Comparison of ENCODE assay signal across 1 cellular context in the genomic region with DNA sequence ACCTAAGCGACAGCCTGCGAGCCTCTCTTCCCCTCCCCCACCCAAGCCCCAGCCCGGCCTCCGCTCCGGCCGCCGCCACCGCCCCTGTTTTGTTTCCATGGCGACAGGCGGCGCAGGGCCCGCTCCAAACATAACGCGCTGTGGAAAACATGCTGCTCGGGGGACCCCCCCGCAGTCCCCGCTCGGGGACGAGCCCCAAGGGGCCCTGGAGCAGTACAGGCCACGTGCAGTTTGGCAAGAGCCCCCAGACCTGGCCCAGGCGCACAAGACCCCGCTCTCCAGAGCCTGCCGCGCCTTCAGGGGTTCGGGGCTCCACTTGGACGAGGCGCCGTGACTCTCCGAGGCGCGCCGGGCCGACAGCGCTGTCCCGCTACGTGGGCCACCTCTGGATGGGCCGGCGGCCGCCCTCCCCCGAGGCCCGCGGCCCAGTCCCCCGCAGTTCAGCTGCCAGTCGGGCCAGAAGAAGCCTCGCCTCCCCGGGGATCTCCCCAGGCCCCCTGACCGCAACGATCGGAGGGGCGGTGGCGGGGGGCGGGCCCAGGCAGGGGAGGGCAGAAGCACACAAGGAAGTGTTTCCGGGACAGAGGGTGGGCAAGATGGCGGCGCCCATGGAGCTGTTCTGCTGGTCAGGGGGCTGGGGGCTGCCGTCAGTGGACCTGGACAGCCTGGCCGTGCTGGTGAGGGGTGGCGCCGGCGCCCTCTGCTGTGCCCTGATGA.
TF ChIP-seq lines count a peak whose summit lies in the region.

A gene with protein sequence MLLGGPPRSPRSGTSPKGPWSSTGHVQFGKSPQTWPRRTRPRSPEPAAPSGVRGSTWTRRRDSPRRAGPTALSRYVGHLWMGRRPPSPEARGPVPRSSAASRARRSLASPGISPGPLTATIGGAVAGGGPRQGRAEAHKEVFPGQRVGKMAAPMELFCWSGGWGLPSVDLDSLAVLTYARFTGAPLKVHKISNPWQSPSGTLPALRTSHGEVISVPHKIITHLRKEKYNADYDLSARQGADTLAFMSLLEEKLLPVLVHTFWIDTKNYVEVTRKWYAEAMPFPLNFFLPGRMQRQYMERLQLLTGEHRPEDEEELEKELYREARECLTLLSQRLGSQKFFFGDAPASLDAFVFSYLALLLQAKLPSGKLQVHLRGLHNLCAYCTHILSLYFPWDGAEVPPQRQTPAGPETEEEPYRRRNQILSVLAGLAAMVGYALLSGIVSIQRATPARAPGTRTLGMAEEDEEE (plus strand): TSS at position 40 of the 717 bp plus-strand sequence. CDS start 110 bp downstream, at position 150.

TF ChIP-seq in HEK293, 187 proteins besides CTCF, POLR2A, EP300 and RAD21 (continued from another document):
- TF ChIP-seq, protein P1, sequence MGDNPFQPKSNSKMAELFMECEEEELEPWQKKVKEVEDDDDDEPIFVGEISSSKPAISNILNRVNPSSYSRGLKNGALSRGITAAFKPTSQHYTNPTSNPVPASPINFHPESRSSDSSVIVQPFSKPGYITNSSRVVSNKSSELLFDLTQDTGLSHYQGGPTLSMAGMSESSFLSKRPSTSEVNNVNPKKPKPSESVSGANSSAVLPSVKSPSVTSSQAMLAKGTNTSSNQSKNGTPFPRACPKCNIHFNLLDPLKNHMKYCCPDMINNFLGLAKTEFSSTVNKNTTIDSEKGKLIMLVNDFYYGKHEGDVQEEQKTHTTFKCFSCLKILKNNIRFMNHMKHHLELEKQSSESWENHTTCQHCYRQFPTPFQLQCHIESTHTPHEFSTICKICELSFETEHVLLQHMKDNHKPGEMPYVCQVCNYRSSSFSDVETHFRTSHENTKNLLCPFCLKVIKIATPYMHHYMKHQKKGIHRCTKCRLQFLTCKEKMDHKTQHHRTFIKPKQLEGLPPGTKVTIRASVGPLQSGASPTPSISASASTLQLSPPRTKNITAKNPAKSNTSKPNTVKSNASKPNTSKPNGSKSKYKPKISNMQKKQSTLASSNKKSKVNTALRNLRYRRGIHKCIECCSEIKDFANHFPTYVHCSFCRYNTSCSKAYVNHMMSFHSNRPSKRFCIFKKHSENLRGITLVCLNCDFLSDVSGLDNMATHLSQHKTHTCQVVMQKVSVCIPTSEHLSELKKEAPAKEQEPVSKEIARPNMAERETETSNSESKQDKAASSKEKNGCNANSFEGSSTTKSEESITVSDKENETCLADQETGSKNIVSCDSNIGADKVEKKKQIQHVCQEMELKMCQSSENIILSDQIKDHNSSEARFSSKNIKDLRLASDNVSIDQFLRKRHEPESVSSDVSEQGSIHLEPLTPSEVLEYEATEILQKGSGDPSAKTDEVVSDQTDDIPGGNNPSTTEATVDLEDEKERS (tag by site-specific recombination; IDR thresholded peaks at IDR 0.05), result no peak
- no peak for TF ChIP-seq ZNF658 (tag by site-specific recombination; IDR thresholded peaks at IDR 0.05)
- TF ChIP-seq, protein P2, sequence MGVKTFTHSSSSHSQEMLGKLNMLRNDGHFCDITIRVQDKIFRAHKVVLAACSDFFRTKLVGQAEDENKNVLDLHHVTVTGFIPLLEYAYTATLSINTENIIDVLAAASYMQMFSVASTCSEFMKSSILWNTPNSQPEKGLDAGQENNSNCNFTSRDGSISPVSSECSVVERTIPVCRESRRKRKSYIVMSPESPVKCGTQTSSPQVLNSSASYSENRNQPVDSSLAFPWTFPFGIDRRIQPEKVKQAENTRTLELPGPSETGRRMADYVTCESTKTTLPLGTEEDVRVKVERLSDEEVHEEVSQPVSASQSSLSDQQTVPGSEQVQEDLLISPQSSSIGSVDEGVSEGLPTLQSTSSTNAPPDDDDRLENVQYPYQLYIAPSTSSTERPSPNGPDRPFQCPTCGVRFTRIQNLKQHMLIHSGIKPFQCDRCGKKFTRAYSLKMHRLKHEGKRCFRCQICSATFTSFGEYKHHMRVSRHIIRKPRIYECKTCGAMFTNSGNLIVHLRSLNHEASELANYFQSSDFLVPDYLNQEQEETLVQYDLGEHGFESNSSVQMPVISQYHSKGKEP (tag by site-specific recombination; IDR thresholded peaks at IDR 0.05), result 0 out of 2 replicates have a peak, but pooled peaks have one; percentile 4
- no peak for TF ChIP-seq ZNF302 (tag by site-specific recombination; IDR thresholded peaks at IDR 0.05; ENCODE audit: low read depth)
- no peak; the same call in 1 of the 2 replicates for TF ChIP-seq ZNF324 (tag by site-specific recombination; IDR thresholded peaks at IDR 0.05)
- TF ChIP-seq ZNF211 (tag by site-specific recombination; IDR thresholded peaks at IDR 0.05; ENCODE audit: low read depth), result no peak
- TF ChIP-seq ZBTB21 (tag by site-specific recombination; IDR thresholded peaks at IDR 0.05), result no peak
- no peak for TF ChIP-seq SCRT2 (tag by site-specific recombination; IDR thresholded peaks at IDR 0.05)
- no peak for TF ChIP-seq ZNF223 (tag by site-specific recombination; IDR thresholded peaks at IDR 0.05)
- no peak for TF ChIP-seq ZNF350 (tag by site-specific recombination; IDR thresholded peaks at IDR 0.05)
- peak; percentile 94 for TF ChIP-seq ZBTB48 (tag by site-specific recombination; IDR thresholded peaks at IDR 0.05)
- no peak for TF ChIP-seq ZNF768 (tag by site-specific recombination; IDR thresholded peaks at IDR 0.05)
- TF ChIP-seq, protein P3, sequence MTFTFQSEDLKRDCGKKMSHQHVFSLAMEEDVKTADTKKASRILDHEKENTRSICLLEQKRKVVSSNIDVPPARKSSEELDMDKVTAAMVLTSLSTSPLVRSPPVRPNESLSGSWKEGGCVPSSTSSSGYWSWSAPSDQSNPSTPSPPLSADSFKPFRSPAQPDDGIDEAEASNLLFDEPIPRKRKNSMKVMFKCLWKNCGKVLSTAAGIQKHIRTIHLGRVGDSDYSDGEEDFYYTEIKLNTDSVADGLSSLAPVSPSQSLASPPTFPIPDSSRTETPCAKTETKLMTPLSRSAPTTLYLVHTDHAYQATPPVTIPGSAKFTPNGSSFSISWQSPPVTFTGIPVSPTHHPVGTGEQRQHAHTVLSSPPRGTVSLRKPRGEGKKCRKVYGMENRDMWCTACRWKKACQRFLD (tag by site-specific recombination; IDR thresholded peaks at IDR 0.05), result no peak
- TF ChIP-seq, protein P4, sequence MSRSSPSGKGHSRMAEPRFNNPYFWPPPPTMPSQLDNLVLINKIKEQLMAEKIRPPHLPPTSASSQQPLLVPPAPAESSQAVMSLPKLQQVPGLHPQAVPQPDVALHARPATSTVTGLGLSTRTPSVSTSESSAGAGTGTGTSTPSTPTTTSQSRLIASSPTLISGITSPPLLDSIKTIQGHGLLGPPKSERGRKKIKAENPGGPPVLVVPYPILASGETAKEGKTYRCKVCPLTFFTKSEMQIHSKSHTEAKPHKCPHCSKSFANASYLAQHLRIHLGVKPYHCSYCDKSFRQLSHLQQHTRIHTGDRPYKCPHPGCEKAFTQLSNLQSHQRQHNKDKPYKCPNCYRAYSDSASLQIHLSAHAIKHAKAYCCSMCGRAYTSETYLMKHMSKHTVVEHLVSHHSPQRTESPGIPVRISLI (tag by site-specific recombination; IDR thresholded peaks at IDR 0.05), result no peak
- peak; percentile 83 for TF ChIP-seq ZNF341 (tag by site-specific recombination; IDR thresholded peaks at IDR 0.05; ENCODE audit: low read depth)
- no peak for TF ChIP-seq ZNF426 (tag by site-specific recombination; IDR thresholded peaks at IDR 0.05)
- TF ChIP-seq, protein P5, sequence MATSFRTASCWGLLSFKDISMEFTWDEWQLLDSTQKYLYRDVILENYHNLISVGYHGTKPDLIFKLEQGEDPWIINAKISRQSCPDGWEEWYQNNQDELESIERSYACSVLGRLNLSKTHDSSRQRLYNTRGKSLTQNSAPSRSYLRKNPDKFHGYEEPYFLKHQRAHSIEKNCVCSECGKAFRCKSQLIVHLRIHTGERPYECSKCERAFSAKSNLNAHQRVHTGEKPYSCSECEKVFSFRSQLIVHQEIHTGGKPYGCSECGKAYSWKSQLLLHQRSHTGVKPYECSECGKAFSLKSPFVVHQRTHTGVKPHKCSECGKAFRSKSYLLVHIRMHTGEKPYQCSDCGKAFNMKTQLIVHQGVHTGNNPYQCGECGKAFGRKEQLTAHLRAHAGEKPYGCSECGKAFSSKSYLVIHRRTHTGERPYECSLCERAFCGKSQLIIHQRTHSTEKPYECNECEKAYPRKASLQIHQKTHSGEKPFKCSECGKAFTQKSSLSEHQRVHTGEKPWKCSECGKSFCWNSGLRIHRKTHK (tag by site-specific recombination; IDR thresholded peaks at IDR 0.05), result no peak
- TF ChIP-seq, protein P6, sequence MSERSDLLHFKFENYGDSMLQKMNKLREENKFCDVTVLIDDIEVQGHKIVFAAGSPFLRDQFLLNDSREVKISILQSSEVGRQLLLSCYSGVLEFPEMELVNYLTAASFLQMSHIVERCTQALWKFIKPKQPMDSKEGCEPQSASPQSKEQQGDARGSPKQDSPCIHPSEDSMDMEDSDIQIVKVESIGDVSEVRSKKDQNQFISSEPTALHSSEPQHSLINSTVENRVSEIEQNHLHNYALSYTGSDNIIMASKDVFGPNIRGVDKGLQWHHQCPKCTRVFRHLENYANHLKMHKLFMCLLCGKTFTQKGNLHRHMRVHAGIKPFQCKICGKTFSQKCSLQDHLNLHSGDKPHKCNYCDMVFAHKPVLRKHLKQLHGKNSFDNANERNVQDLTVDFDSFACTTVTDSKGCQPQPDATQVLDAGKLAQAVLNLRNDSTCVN (tag by site-specific recombination; optimal IDR thresholded peaks at IDR 0.05), result peak; percentile 94
- TF ChIP-seq ZNF175 (tag by site-specific recombination; IDR thresholded peaks at IDR 0.05), result no peak
- no peak for TF ChIP-seq ZNF510 (tag by site-specific recombination; IDR thresholded peaks at IDR 0.05; ENCODE audit: insufficient replicate concordance)
- no peak for TF ChIP-seq ZNF266 (tag by site-specific recombination; IDR thresholded peaks at IDR 0.05; ENCODE audit: low read depth)
- peak; percentile 87 for TF ChIP-seq ZNF335 (tag by site-specific recombination; conservative IDR thresholded peaks at IDR 0.05)
- TF ChIP-seq ZNF677 (tag by site-specific recombination; IDR thresholded peaks at IDR 0.05), result no peak
- no peak for TF ChIP-seq HOXA7 (CRISPR knock-in tag; IDR thresholded peaks at IDR 0.05; ENCODE audit: borderline replicate concordance)
- TF ChIP-seq, protein P7, sequence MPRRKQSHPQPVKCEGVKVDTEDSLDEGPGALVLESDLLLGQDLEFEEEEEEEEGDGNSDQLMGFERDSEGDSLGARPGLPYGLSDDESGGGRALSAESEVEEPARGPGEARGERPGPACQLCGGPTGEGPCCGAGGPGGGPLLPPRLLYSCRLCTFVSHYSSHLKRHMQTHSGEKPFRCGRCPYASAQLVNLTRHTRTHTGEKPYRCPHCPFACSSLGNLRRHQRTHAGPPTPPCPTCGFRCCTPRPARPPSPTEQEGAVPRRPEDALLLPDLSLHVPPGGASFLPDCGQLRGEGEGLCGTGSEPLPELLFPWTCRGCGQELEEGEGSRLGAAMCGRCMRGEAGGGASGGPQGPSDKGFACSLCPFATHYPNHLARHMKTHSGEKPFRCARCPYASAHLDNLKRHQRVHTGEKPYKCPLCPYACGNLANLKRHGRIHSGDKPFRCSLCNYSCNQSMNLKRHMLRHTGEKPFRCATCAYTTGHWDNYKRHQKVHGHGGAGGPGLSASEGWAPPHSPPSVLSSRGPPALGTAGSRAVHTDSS (tag by site-specific recombination; IDR thresholded peaks at IDR 0.05), result no peak
- TF ChIP-seq, protein P8, sequence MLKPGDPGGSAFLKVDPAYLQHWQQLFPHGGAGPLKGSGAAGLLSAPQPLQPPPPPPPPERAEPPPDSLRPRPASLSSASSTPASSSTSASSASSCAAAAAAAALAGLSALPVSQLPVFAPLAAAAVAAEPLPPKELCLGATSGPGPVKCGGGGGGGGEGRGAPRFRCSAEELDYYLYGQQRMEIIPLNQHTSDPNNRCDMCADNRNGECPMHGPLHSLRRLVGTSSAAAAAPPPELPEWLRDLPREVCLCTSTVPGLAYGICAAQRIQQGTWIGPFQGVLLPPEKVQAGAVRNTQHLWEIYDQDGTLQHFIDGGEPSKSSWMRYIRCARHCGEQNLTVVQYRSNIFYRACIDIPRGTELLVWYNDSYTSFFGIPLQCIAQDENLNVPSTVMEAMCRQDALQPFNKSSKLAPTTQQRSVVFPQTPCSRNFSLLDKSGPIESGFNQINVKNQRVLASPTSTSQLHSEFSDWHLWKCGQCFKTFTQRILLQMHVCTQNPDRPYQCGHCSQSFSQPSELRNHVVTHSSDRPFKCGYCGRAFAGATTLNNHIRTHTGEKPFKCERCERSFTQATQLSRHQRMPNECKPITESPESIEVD (tag by site-specific recombination; IDR thresholded peaks at IDR 0.05), result no peak
- TF ChIP-seq TRIM28 (IDR thresholded peaks at IDR 0.05; ENCODE audit: borderline replicate concordance, low read length), result 0 out of 2 replicates have a peak, but pooled peaks have one; percentile 20
- peak; percentile 87 for TF ChIP-seq ZSCAN30 (tag by site-specific recombination; IDR thresholded peaks at IDR 0.05)
- TF ChIP-seq YY2 (tag by site-specific recombination; IDR thresholded peaks at IDR 0.05), result peak; percentile 94
- no peak for TF ChIP-seq HOXD13 (CRISPR knock-in tag; IDR thresholded peaks at IDR 0.05; ENCODE audit: borderline replicate concordance)
- TF ChIP-seq ZNF830 (tag by site-specific recombination; IDR thresholded peaks at IDR 0.05; ENCODE audit: low read depth), result no peak
